ENCODE assay signal across 8 cellular contexts in the genomic region with DNA sequence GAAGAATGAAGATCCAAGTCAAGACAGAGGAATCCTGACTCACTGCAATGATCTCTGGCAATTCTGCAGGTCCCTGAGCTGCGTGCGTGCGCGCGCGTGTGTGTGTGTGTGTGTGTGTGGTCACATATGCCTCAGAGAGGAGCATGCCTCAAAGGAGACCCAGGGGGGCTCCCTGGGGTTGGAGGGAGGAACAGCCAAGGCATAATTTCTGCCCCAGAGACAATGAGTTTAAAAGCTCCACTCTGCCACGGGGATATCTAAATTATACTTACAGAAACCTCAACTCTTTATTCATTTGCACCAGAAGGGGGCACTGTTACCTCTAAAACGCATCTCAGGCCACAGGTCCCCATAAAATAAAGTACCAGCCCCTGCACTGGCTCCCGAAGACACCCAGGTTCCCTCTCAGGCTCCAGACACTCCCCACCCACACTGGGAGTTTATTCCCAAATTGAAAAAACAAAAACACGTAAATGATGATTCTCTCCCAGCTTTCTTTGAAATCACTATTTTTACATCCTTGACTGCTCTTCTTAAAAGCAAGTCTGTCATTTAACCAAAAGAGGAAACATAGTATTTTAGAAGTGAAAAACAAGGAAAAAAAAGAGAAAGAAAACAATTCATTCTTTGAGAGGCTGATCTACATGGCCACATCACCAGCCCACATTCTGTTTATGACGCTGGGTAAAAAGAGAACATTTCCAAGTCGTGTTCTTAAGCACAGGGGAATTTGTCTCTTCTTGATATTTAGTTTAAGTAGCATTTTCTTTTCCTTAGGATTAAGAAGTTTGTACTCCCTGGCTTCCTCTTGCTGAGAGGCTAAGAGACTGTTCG.
A peak's percentile ranks its signal among the peaks of the same experiment; 100 is the strongest.
DNase-seq lines count a peak whose midpoint lies in the region; ATAC-seq, FAIRE-seq and TF ChIP-seq lines count a peak whose summit lies in the region.

No MANE protein-coding gene starts in this region.

- DNase-seq in NCI-H2196 (lab: John Stamatoyannopoulos, UW; ENCODE audit: unreplicated experiment) (peak; percentile 31), NCI-H2196 treated with DMSO at 0.1 percent for 48 hours (lab: John Stamatoyannopoulos, UW; ENCODE audit: unreplicated experiment) (no peak), KBM-7 (peak; percentile 58), T-helper 17 cell (no peak), globus pallidus (ENCODE audit: low spot score) (peak; percentile 60), pancreas (peak in 2 of 6 donors; percentile 23 to 49), RWPE1 (ENCODE audit: low spot score) (no peak)

- H3K4me3 ChIP-seq in pancreas = no peak overlapping the region

- peaks cover 6% of the 10 kb centered on the region for H3K27me3 Mint-ChIP-seq in T-helper 17 cell

- H3K27ac ChIP-seq in pancreas (no peak overlapping the region), RWPE1 (no peak overlapping the region)

- peak overlapping the region; percentile 8 for H3K27ac Mint-ChIP-seq in T-helper 17 cell

- H3K36me3 Mint-ChIP-seq in T-helper 17 cell (ENCODE audit: low read depth) = no peaks in the 10 kb centered on the region

- no peaks in the 10 kb centered on the region for H3K36me3 ChIP-seq in pancreas

- CTCF ChIA-PET in RWPE1 (lab: Yijun Ruan, JAX) = interaction anchor here (0.7 kb wide), 1 partner anchor 8 kb away, joined by 3 read pairs; no protein-coding TSS in a partner anchor

- no peaks in the 10 kb centered on the region for H3K27me3 ChIP-seq in pancreas

- no peaks in the 10 kb centered on the region for H3K9me3 ChIP-seq in T-helper 17 cell (ENCODE audit: control insufficient read depth, low read length, poor library complexity, severe bottlenecking)
- H3K9me3 ChIP-seq in pancreas = no peaks in the 10 kb centered on the region

- TF ChIP-seq CTCF in pancreas (IDR thresholded peaks at IDR 0.05) = peak; percentile 19 to 60 (median 48)
- no peak for TF ChIP-seq CTCF in RWPE1 (conservative IDR thresholded peaks at IDR 0.05; ENCODE audit: low read depth)

- ATAC-seq in T-helper 17 cell (no peak), pancreas (peak; percentile 52 to 86 (median 82)), HG03439 (IDR thresholded peaks at IDR 0.05; ENCODE audit: unreplicated experiment) (no peak)

- intact Hi-C loops in pancreas (cut with DNase I) = loop anchor here in 1 of 3 donors (2.0 to 10.0 kb wide), 2 partner anchors 59 to 585 kb away; no protein-coding TSS in a partner anchor

- peak overlapping the region; percentile 55 for H3K4me3 Mint-ChIP-seq in T-helper 17 cell

- POLR2A ChIA-PET in RWPE1 (lab: Yijun Ruan, JAX; ENCODE audit: low non-redundant PET) = no interaction called here

- H3K4me1 ChIP-seq in pancreas = no peaks in the 10 kb centered on the region

- no peaks in the 10 kb centered on the region for H3K4me1 Mint-ChIP-seq in T-helper 17 cell

- in situ Hi-C loops in KBM-7 (cut with MboI; ENCODE audit: low pct_unique_long_range_greater_than_20kb, low sequenced_read_pairs) = no loop called here

- FAIRE-seq in pancreas (lab: Jason Lieb, UNC) = no peak

- WGBS in pancreas, 2 donors = 46 to 57% methylated on average over 13 of the region's 13 CpGs

Comparison
In these comparisons a context has a peak if more than half of its experiments do, and no peak if none do; other contexts are left out.
1. DNase-seq: peak in NCI-H2196 (single experiment), KBM-7 (single experiment) and globus pallidus (single experiment); none in NCI-H2196 treated with DMSO at 0.1 percent for 48 hours (single experiment), T-helper 17 cell (0 of 3) and RWPE1 (single experiment).
2. ATAC-seq: peak in pancreas (4 of 4); none in T-helper 17 cell (single experiment) and HG03439 (single experiment).